8 cellular contexts compared by ENCODE assay signal in the genomic region with DNA sequence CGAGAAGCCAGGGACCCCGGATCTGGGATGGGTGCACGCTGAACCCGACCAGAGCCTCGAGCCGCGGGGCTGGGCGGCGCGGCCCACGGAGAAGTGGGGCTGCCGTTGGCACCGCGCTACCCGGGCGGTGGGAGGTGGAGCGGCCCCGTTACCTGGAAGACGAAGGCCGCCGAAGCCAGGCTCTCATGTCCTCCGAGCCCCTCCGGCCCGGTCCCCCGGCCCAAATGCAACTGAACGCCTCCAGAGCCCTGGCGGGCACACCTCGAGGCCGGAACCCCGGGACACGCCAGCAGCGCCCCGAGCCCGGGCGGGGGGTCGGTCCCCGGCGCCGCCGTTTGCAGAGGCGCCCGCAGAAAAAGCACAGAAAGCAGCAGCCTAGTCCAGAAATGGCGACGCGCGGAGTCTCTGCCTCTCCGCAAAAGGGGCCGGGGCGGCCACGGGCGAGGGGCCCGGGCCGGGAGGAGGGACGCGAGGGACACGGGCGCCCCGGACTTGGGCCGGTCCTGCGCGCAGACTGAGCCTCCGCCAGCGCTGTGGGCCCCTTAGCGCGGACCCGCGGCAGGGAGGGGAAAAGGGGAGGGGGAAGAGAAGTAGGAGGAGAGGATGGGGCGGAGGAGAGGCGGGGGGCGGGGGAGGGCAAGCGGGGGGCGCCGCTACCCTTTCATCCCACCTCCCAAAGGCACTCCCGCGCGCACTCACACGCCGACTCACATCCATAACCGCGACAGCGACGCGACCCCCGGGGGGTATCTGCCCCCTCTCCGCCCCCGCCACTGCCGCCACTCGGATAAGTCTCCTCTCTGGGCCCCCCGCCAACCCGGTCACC. TPM values are rescaled to one million over a fixed set of nuclear protein-coding genes. Genes with fewer than 3 reads are reported as not detected.
DNase-seq lines count a peak whose midpoint lies in the region; ATAC-seq and TF ChIP-seq lines count a peak whose summit lies in the region.

No MANE protein-coding gene starts in this region.

- dilution Hi-C loops in IMR-90 (cut with HindIII; ENCODE audit: low sequenced_read_pairs, unreplicated experiment), result no loop called here

- no peak overlapping the region for H3K18ac ChIP-seq in IMR-90 (ENCODE audit: low read depth, low read length)

- H3K4me3 ChIP-seq in AG10803 (ENCODE audit: low read length) (peak overlapping the region; percentile 71), IMR-90 (ENCODE audit: insufficient read depth, low read depth, low read length) (peak overlapping the region; percentile 57), prostate gland (peak overlapping the region in 1 of 2 donors; percentile 83)

- H3K9me3 ChIP-seq in IMR-90 (ENCODE audit: control insufficient read depth, insufficient read depth, low read length), result no peaks in the 10 kb centered on the region
- no peaks in the 10 kb centered on the region for H3K9me3 ChIP-seq in prostate gland

- H3K4me1 ChIP-seq in IMR-90 (ENCODE audit: control insufficient read depth, insufficient read depth, low read length), result peaks cover 5% of the 10 kb centered on the region; the same call in 1 of the 2 replicates
- peaks cover 2% of the 10 kb centered on the region for H3K4me1 ChIP-seq in prostate gland (replicated peaks)

- no peak overlapping the region; the same call in 1 of the 2 replicates for H4K91ac ChIP-seq in IMR-90 (ENCODE audit: insufficient read depth, low read depth, low read length)

- H3K27ac ChIP-seq in IMR-90 (ENCODE audit: insufficient read depth, low read length) (no peak overlapping the region), prostate gland (peak overlapping the region; percentile 94 to 96)

- H2AFZ ChIP-seq in IMR-90 (replicated peaks; ENCODE audit: low read length, poor library complexity), result peak overlapping the region; percentile 90

- no peak for DNase-seq in AG10803 (ENCODE audit: low read depth)
- DNase-seq in IMR-90, result no peak
- DNase-seq in activated CD8-positive, alpha-beta memory T cell treated with anti-CD3 and anti-CD28 coated beads, Interleukin-2, amount 50 U/mL, for 4 hours, result peak; percentile 31
- DNase-seq in glomerular visceral epithelial cell (ENCODE audit: extremely low spot score), result peak; percentile 31
- DNase-seq in prostate gland (ENCODE audit: low spot score), result peak; percentile 40
- DNase-seq in amniotic stem cell (lab: John Stamatoyannopoulos, UW), result no peak
- no peak for DNase-seq in dedifferentiated amniotic fluid mesenchymal stem cell (ENCODE audit: extremely low spot score)

- H2BK5ac ChIP-seq in IMR-90 (ENCODE audit: low read depth, low read length, poor library complexity, severe bottlenecking), result no peak overlapping the region

- H3K79me1 ChIP-seq in IMR-90 (ENCODE audit: low read depth in 1 of 2, low read length in 2 of 2), result 0 out of 4 replicates have a peak, but pooled peaks cover 0 to 4% of the 10 kb centered on the region in 2 experiments

- H3K56ac ChIP-seq in IMR-90 (ENCODE audit: extremely low read depth, insufficient read depth, low read length), result no peak overlapping the region

- in situ Hi-C loops in IMR-90 (cut with MboI; ENCODE audit: low sequenced_read_pairs), result loop anchor here (5.0 to 25.0 kb wide), 2 partner anchors 268 to 602 kb away; no protein-coding TSS in a partner anchor

- H3K4ac ChIP-seq in IMR-90 (ENCODE audit: low read depth, low read length), result no peak overlapping the region

- peak; percentile 25 for ATAC-seq in IMR-90 (ENCODE audit: low read depth)
- no peak for ATAC-seq in GM18519 (IDR thresholded peaks at IDR 0.05; ENCODE audit: low FRiP score, unreplicated experiment)

- peak overlapping the region; percentile 23; the same call in 1 of the 2 replicates for H3K23ac ChIP-seq in IMR-90 (ENCODE audit: low read depth, low read length)

- 2% methylated on average over 30 of the region's 90 CpGs; no CpG with 5 or more reads in 1 of the 2 experiments for WGBS in IMR-90 (ENCODE audit: extremely low coverage in 2 of 2, insufficient read length in 1 of 2), 2 experiments
- WGBS in prostate gland, result under 1% methylated on average over 84 of the region's 90 CpGs

- peak overlapping the region; percentile 85 for H3K4me2 ChIP-seq in IMR-90 (ENCODE audit: low read depth, low read length)

- intact Hi-C loops in IMR-90 (cut with micrococcal nuclease) (loop anchor here (2.0 to 5.0 kb wide), 4 partner anchors 137 to 427 kb away; no protein-coding TSS in a partner anchor), prostate gland (cut with DNase I) (loop anchor here (5.0 to 10.0 kb wide), 4 partner anchors 43 to 1115 kb away; no protein-coding TSS in a partner anchor)

- H2BK15ac ChIP-seq in IMR-90 (ENCODE audit: low read depth, low read length), result no peak overlapping the region

- POLR2A ChIA-PET in IMR-90 (lab: Charles Lee; ENCODE audit: unreplicated experiment), result no interaction called here

- TF ChIP-seq CTCF in AG10803 (conservative IDR thresholded peaks at IDR 0.05; ENCODE audit: low read length), result no peak
- TF ChIP-seq CTCF in IMR-90 (conservative IDR thresholded peaks at IDR 0.05; ENCODE audit: low read depth, low read length), result no peak
- TF ChIP-seq CTCF in prostate gland (IDR thresholded peaks at IDR 0.05), result no peak

- H4K5ac ChIP-seq in IMR-90 (ENCODE audit: low read depth, low read length), result no peak overlapping the region

- peaks cover 10% of the 10 kb centered on the region; the same call in 1 of the 2 replicates for H3K36me3 ChIP-seq in IMR-90 (ENCODE audit: control insufficient read depth, insufficient read depth, low read length)
- H3K36me3 ChIP-seq in prostate gland, result no peaks in the 10 kb centered on the region

- BruUV-seq in IMR-90 (replicated peaks; lab: Mats Ljungman, UMichigan), result no TSS peak

- TF ChIP-seq POLR2A in IMR-90 (IDR thresholded peaks at IDR 0.05; ENCODE audit: low read depth, low read length) (no peak), prostate gland (IDR thresholded peaks at IDR 0.05) (peak; percentile 31)

- H2BK120ac ChIP-seq in IMR-90 (ENCODE audit: low read depth, low read length), result no peak overlapping the region

- H2AK5ac ChIP-seq in IMR-90 (ENCODE audit: low read depth, low read length), result no peak overlapping the region

- H3K9me1 ChIP-seq in IMR-90 (ENCODE audit: insufficient read depth, low read length), result no peaks in the 10 kb centered on the region; the same call in 1 of the 2 replicates

- peaks cover 30% of the 10 kb centered on the region; the same call in 1 of the 2 replicates for H4K20me1 ChIP-seq in IMR-90 (ENCODE audit: insufficient read depth, low read length)

- H2AK9ac ChIP-seq in IMR-90 (replicated peaks; ENCODE audit: low read depth, low read length, poor library complexity), result no peak overlapping the region

- H4K8ac ChIP-seq in IMR-90 (ENCODE audit: low read depth in 2 of 2, low read length in 2 of 2), result no peak overlapping the region

- H3K27me3 ChIP-seq in IMR-90 (ENCODE audit: control insufficient read depth, insufficient read depth, low read length) (peaks cover 15% of the 10 kb centered on the region), prostate gland (replicated peaks; ENCODE audit: insufficient read depth) (no peaks in the 10 kb centered on the region)

- H3K14ac ChIP-seq in IMR-90 (replicated peaks; ENCODE audit: low read depth, low read length), result no peak overlapping the region

- peak overlapping the region; percentile 30; the same call in 1 of the 2 replicates for H3K9ac ChIP-seq in IMR-90 (ENCODE audit: low read depth, low read length)

- CTCF ChIA-PET in IMR-90 (lab: Yijun Ruan, JAX), result no interaction called here

- no peak overlapping the region for H2BK20ac ChIP-seq in IMR-90 (ENCODE audit: low read depth, low read length)

- TF ChIP-seq RAD21 in IMR-90 (IDR thresholded peaks at IDR 0.05; ENCODE audit: low read length), result no peak

TF ChIP-seq in IMR-90, 13 proteins besides CTCF, POLR2A, EP300 and RAD21:
- TF ChIP-seq, protein P1, sequence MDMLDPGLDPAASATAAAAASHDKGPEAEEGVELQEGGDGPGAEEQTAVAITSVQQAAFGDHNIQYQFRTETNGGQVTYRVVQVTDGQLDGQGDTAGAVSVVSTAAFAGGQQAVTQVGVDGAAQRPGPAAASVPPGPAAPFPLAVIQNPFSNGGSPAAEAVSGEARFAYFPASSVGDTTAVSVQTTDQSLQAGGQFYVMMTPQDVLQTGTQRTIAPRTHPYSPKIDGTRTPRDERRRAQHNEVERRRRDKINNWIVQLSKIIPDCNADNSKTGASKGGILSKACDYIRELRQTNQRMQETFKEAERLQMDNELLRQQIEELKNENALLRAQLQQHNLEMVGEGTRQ (IDR thresholded peaks at IDR 0.05; ENCODE audit: low read depth, low read length), result no peak
- TF ChIP-seq MAZ (IDR thresholded peaks at IDR 0.05; ENCODE audit: borderline replicate concordance, low read depth, low read length) (no peak), NFE2L2 (IDR thresholded peaks at IDR 0.05; ENCODE audit: low read depth, low read length) (no peak), BHLHE40 (IDR thresholded peaks at IDR 0.05; ENCODE audit: low read depth, low read length) (no peak), FOS (IDR thresholded peaks at IDR 0.05; ENCODE audit: low read depth, low read length) (no peak), SMC3 (IDR thresholded peaks at IDR 0.05; ENCODE audit: low read depth, low read length) (no peak), MXI1 (IDR thresholded peaks at IDR 0.05; ENCODE audit: borderline replicate concordance, low read depth, low read length) (no peak), CHD1 (IDR thresholded peaks at IDR 0.05; ENCODE audit: low read depth, low read length) (no peak), CEBPB (IDR thresholded peaks at IDR 0.05; ENCODE audit: low read depth, low read length) (no peak), RCOR1 (IDR thresholded peaks at IDR 0.05; ENCODE audit: insufficient replicate concordance, low read length) (no peak), RFX5 (IDR thresholded peaks at IDR 0.05; ENCODE audit: low read depth, low read length) (no peak), ELK1 (IDR thresholded peaks at IDR 0.05; ENCODE audit: borderline replicate concordance, low read depth, low read length) (no peak), MAFK (IDR thresholded peaks at IDR 0.05; ENCODE audit: low read depth, low read length) (no peak)

RNA-seq across cellular contexts. Expression of gene AXIN2, which starts 1.4 kb away (rescaled TPM):
- total RNA-seq in IMR-90 (2012; rRNA removed) (1.8 and 1.9 TPM in 2 replicates), prostate gland (10 to 100 TPM; 32.3 to 54.6 TPM)
- 0.91 and 0.99 TPM in 2 replicates for polyA plus RNA-seq in IMR-90 (2012; rRNA removed)
- polyA plus RNA-seq in IMR-90 (2012; cell fraction: cytosol; rRNA removed), result 1.0 TPM in 2 replicates
- 2.3 and 2.4 TPM in 2 replicates for polyA plus RNA-seq in IMR-90 (2012; cell fraction: nucleus; rRNA removed; ENCODE audit: low replicate concordance)

Comparison
In these comparisons a context has a peak if more than half of its experiments do, and no peak if none do; other contexts are left out.
1. DNase-seq: peak in activated CD8-positive, alpha-beta memory T cell treated with anti-CD3 and anti-CD28 coated beads, Interleukin-2, amount 50 U/mL, for 4 hours (single experiment), glomerular visceral epithelial cell (single experiment) and prostate gland (single experiment); none in AG10803 (single experiment), IMR-90 (single experiment), amniotic stem cell (single experiment) and dedifferentiated amniotic fluid mesenchymal stem cell (single experiment).
2. RNA of gene AXIN2, which starts 1.4 kb away (total RNA-seq): 32.3 to 54.6 TPM in prostate gland; 1.8 to 1.9 TPM in IMR-90; every median in the first group is over 10 times any median in the second.